Comparison of ENCODE assay signal across 29 cellular contexts in genomic region chr3:30714104-30714503, GRCh38.
"Had no signal": no experiment of that assay in that cellular context is flagged by ENCODE, and none has a peak within 500 bp of the region (broad histone marks: within the 10 kb centered on the region; RNA-seq: fewer than 3 reads in every experiment).

No MANE protein-coding gene starts in this region.

- ATAC-seq: naive thymus-derived CD4-positive, alpha-beta T cell; natural killer cell; psoas muscle; right cardiac atrium; sciatic nerve; stimulated activated memory B cell treated with anti-CD40 and anti-IgM and Interleukin-4, amounts not matched to agents 10 μg/mL and 1 μg/mL and 100 μg/mL, for 72 hours; stimulated activated naive CD8-positive, alpha-beta T cell treated with anti-CD3 and anti-CD28 coated beads, Interleukin-15, amount 100 ng/mL, for 72 hours; stimulated activated naive CD8-positive, alpha-beta T cell treated with anti-CD3 and anti-CD28 coated beads, Interleukin-15, Interleukin-2, amounts not matched to agents 100 U/mL and 50 U/mL, for 24 hours; upper lobe of right lung had no signal

- DNase-seq: naive thymus-derived CD4-positive, alpha-beta T cell; natural killer cell; occipital lobe; ovary; posterior cingulate gyrus; psoas muscle; right cardiac atrium; spleen; stimulated activated CD4-positive, alpha-beta T cell treated with anti-CD3 and anti-CD28 coated beads, Interleukin-12 subunit alpha, Interleukin-12 subunit beta, amount 100 ng/mL, for 4 hours; stimulated activated CD4-positive, alpha-beta T cell treated with anti-CD3 and anti-CD28 coated beads, Interleukin-1b, Interleukin-23, amount 100 ng/mL, for 48 hours; stimulated activated CD4-positive, alpha-beta T cell treated with anti-CD3 and anti-CD28 coated beads, Interleukin-4, amount 100 ng/mL, for 1 hour; stimulated activated CD4-positive, alpha-beta T cell treated with anti-CD3 and anti-CD28 coated beads, Interleukin-4, amount 100 ng/mL, for 4 hours; stimulated activated CD8-positive, alpha-beta memory T cell treated with anti-CD3 and anti-CD28 coated beads, Interleukin-4, amount 100 ng/mL, for 48 hours; stimulated activated naive CD4-positive, alpha-beta T cell; stimulated activated naive CD8-positive, alpha-beta T cell treated with anti-CD3 and anti-CD28 coated beads, Interleukin-15, amount 100 ng/mL, for 72 hours; stimulated activated naive CD8-positive, alpha-beta T cell treated with anti-CD3 and anti-CD28 coated beads, Interleukin-15, Interleukin-2, amounts not matched to agents 100 U/mL and 50 U/mL, for 24 hours; substantia nigra; testis; tibial artery; transverse colon; upper lobe of right lung had no signal

- H3K9ac ChIP-seq: neural progenitor cell, parathyroid adenoma had no signal

- H3K79me2 ChIP-seq: parathyroid adenoma had no signal

- H3K27ac ChIP-seq: neural progenitor cell, ovary, parathyroid adenoma, psoas muscle, skin epidermis, spleen, suprapubic skin, testis, tibial artery, transverse colon, upper lobe of right lung, vagina had no signal

- H3K9me3 ChIP-seq: ovary, psoas muscle, suprapubic skin, testis, tibial artery, transverse colon, upper lobe of right lung, vagina had no signal

- H3K4me3 ChIP-seq: neural progenitor cell, ovary, psoas muscle, skin epidermis, smooth muscle cell, spleen, suprapubic skin, testis, tibial artery, transverse colon, upper lobe of right lung, vagina had no signal

- H3K4me2 ChIP-seq: neural progenitor cell, smooth muscle cell had no signal

- H2AFZ ChIP-seq: neural progenitor cell, parathyroid adenoma had no signal

- H3K36me3 ChIP-seq: neural progenitor cell, ovary, spleen, suprapubic skin, tibial artery, transverse colon, upper lobe of right lung, vagina had no signal

- H3K27me3 ChIP-seq: neural progenitor cell, ovary, spleen, suprapubic skin, testis, tibial artery, transverse colon, upper lobe of right lung, vagina had no signal

- H3K4me1 ChIP-seq: neural progenitor cell, parathyroid adenoma, psoas muscle, suprapubic skin, testis, tibial artery, upper lobe of right lung, vagina had no signal
